ENCODE assay signal across 1 cellular context in the genomic region with DNA sequence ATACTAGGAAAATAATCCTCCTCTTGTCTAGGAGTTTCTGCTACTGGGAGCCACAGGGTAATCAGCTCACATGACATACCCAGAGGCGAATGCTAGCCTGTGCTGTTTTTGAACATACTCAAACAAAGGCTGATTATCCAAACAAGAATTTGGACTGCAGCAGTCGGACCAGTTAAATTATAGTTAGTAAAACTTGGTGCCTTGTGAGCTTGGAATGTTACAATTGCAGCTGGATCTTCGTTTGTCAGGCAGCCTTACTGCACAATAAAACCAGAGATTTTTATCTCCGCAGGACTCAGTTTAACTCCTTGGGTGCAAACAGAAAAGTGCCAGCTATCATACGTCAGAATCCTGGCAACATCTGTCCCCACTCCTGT.
TF ChIP-seq lines count a peak whose summit lies in the region.

No MANE protein-coding gene starts in this region.

TF ChIP-seq in liver, 16 proteins besides CTCF, POLR2A, EP300 and RAD21 (continued from another document):
- TF ChIP-seq, protein P1, sequence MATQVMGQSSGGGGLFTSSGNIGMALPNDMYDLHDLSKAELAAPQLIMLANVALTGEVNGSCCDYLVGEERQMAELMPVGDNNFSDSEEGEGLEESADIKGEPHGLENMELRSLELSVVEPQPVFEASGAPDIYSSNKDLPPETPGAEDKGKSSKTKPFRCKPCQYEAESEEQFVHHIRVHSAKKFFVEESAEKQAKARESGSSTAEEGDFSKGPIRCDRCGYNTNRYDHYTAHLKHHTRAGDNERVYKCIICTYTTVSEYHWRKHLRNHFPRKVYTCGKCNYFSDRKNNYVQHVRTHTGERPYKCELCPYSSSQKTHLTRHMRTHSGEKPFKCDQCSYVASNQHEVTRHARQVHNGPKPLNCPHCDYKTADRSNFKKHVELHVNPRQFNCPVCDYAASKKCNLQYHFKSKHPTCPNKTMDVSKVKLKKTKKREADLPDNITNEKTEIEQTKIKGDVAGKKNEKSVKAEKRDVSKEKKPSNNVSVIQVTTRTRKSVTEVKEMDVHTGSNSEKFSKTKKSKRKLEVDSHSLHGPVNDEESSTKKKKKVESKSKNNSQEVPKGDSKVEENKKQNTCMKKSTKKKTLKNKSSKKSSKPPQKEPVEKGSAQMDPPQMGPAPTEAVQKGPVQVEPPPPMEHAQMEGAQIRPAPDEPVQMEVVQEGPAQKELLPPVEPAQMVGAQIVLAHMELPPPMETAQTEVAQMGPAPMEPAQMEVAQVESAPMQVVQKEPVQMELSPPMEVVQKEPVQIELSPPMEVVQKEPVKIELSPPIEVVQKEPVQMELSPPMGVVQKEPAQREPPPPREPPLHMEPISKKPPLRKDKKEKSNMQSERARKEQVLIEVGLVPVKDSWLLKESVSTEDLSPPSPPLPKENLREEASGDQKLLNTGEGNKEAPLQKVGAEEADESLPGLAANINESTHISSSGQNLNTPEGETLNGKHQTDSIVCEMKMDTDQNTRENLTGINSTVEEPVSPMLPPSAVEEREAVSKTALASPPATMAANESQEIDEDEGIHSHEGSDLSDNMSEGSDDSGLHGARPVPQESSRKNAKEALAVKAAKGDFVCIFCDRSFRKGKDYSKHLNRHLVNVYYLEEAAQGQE (IDR thresholded peaks at IDR 0.05) = no peak
- TF ChIP-seq TAF1 (conservative IDR thresholded peaks at IDR 0.05) (no peak), FOXA2 (IDR thresholded peaks at IDR 0.05) (no peak), FOXA1 (IDR thresholded peaks at IDR 0.05) (no peak)
- TF ChIP-seq, protein P2, sequence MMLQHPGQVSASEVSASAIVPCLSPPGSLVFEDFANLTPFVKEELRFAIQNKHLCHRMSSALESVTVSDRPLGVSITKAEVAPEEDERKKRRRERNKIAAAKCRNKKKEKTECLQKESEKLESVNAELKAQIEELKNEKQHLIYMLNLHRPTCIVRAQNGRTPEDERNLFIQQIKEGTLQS (IDR thresholded peaks at IDR 0.05) = no peak
